Comparison of ENCODE assay signal across 23 cellular contexts in genomic region chr5:89480406-89481007, GRCh38.
"Had no signal": no experiment of that assay in that cellular context is flagged by ENCODE, and none has a peak within 500 bp of the region (broad histone marks: within the 10 kb centered on the region; RNA-seq: fewer than 3 reads in every experiment).

No MANE protein-coding gene starts in this region.

- H3K36me3 ChIP-seq: cardiac muscle cell, prostate gland, spleen, tibial artery had no signal

- H3K27me3 Mint-ChIP-seq: activated CD4-positive, alpha-beta T cell treated with anti-CD3 and anti-CD28 coated beads for 36 hours; activated naive CD8-positive, alpha-beta T cell had no signal

- DNase-seq: activated CD4-positive, alpha-beta T cell treated with anti-CD3 and anti-CD28 coated beads for 36 hours; activated CD4-positive, alpha-beta T cell treated with anti-CD3 and anti-CD28 coated beads, Interleukin-2, amount 50 U/mL, for 4 hours; activated CD8-positive, alpha-beta memory T cell treated with anti-CD3 and anti-CD28 coated beads, Interleukin-2, amount 50 U/mL, for 48 hours; activated naive CD4-positive, alpha-beta T cell; activated T-cell treated with anti-CD3 and anti-CD28 coated beads, Interleukin-2, amount 50 U/mL, for 4 hours; amniotic stem cell; foreskin melanocyte; glutamatergic neuron; left ventricle myocardium superior; midbrain; natural killer cell; spleen; stimulated activated CD4-positive, alpha-beta T cell treated with anti-CD3 and anti-CD28 coated beads, Interleukin-4, amount 100 ng/mL, for 1 hour; stimulated activated naive CD4-positive, alpha-beta T cell treated with Interleukin-2 at 50 U/mL for 16 hours; substantia nigra; T-helper 9 cell; tibial artery had no signal

- H3K9me3 ChIP-seq: prostate gland, tibial artery had no signal

- H3K27me3 ChIP-seq: cardiac muscle cell, hepatocyte, spleen, tibial artery had no signal

- ATAC-seq: activated CD4-positive, alpha-beta T cell treated with anti-CD3 and anti-CD28 coated beads for 36 hours; activated T-cell treated with anti-CD3 and anti-CD28 coated beads, Interleukin-2, amount 50 U/mL, for 4 hours; left ventricle myocardium superior; natural killer cell; WTC11 had no signal

- H2AFZ ChIP-seq: hepatocyte had no signal

- H3K27ac Mint-ChIP-seq: activated CD4-positive, alpha-beta T cell treated with anti-CD3 and anti-CD28 coated beads for 36 hours; activated naive CD8-positive, alpha-beta T cell; activated T-helper 2 cell treated with anti-CD3 and anti-CD28 coated beads, Interferon-gamma antibody, Interleukin-2, Interleukin-4, amounts not matched to agents 10 μg/mL and 5 μg/mL and 100 μg/mL, durations not matched to agents 14 hours and 24 hours and 36 hours; natural killer cell; WTC11 had no signal

- H3K27ac ChIP-seq: cardiac muscle cell, hepatocyte, prostate gland, spleen, tibial artery had no signal

- H3K4me3 Mint-ChIP-seq: activated CD4-positive, alpha-beta T cell treated with anti-CD3 and anti-CD28 coated beads for 36 hours; activated naive CD8-positive, alpha-beta T cell; activated T-cell treated with anti-CD3 and anti-CD28 coated beads, Interleukin-2, amount 50 U/mL, for 4 hours; natural killer cell; WTC11 had no signal

- H3K4me1 Mint-ChIP-seq: activated CD4-positive, alpha-beta T cell treated with anti-CD3 and anti-CD28 coated beads for 36 hours; natural killer cell; WTC11 had no signal

- H3K79me2 ChIP-seq: hepatocyte had no signal

- H3K4me3 ChIP-seq: cardiac muscle cell, hepatocyte, prostate gland, spleen, tibial artery had no signal

- H3K4me1 ChIP-seq: prostate gland, spleen had no signal

- H3K4me2 ChIP-seq: hepatocyte had no signal
